17 cellular contexts compared by ENCODE assay signal in genomic region chr9:77016111-77016525, GRCh38. TPM values are rescaled to one million over a fixed set of nuclear protein-coding genes. Genes with fewer than 3 reads are reported as not detected.
DNase-seq lines count a peak whose midpoint lies in the region; ATAC-seq and TF ChIP-seq lines count a peak whose summit lies in the region.
"Had no signal": no experiment of that assay in that cellular context is flagged by ENCODE, and none has a peak within 500 bp of the region (broad histone marks: within the 10 kb centered on the region; RNA-seq: fewer than 3 reads in every experiment).

No MANE protein-coding gene starts in this region.

- no peaks in the 10 kb centered on the region for H3K9me3 ChIP-seq in right atrium auricular region
- H3K9me3 ChIP-seq: vagina had no signal

- H3K4me3 Mint-ChIP-seq in mesothelial cell of epicardium (peak overlapping the region; percentile 53), type B pancreatic cell (peak overlapping the region; percentile 83)
- H3K4me3 Mint-ChIP-seq in activated naive CD4-positive, alpha-beta T cell treated with anti-CD3 and anti-CD28 coated beads for 36 hours: no peak overlapping the region
- H3K4me3 Mint-ChIP-seq: central memory CD8-positive, alpha-beta T cell; stimulated activated effector memory CD8-positive, alpha-beta T cell treated with anti-CD3 and anti-CD28 coated beads, Interleukin-12 subunit alpha, Interleukin-12 subunit beta, amount 100 ng/mL, for 72 hours had no signal

- H3K9me3 Mint-ChIP-seq in mesothelial cell of epicardium (no peaks in the 10 kb centered on the region), type B pancreatic cell (no peaks in the 10 kb centered on the region)
- no peaks in the 10 kb centered on the region for H3K9me3 Mint-ChIP-seq in activated naive CD4-positive, alpha-beta T cell treated with anti-CD3 and anti-CD28 coated beads for 36 hours
- H3K9me3 Mint-ChIP-seq: activated naive CD4-positive, alpha-beta T cell treated with anti-CD3 and anti-CD28 coated beads, Interleukin-2, amount 10 ng/mL, durations not matched to agents 7 days and 5 days; central memory CD8-positive, alpha-beta T cell; stimulated activated effector memory CD8-positive, alpha-beta T cell treated with anti-CD3 and anti-CD28 coated beads, Interleukin-12 subunit alpha, Interleukin-12 subunit beta, amount 100 ng/mL, for 72 hours had no signal

- H3K4me1 ChIP-seq in right atrium auricular region: peaks cover 0 to 70% of the 10 kb centered on the region in 2 donors

- intact Hi-C loops in left ventricle myocardium superior (cut with micrococcal nuclease): no loop called here
- intact Hi-C loops in left colon (cut with DNase I, micrococcal nuclease): no loop called here
- intact Hi-C loops in activated naive CD4-positive, alpha-beta T cell treated with anti-CD3 and anti-CD28 coated beads for 36 hours (cut with micrococcal nuclease): no loop called here

- H3K27me3 Mint-ChIP-seq in mesothelial cell of epicardium (ENCODE audit: low read depth) (peaks cover 100% of the 10 kb centered on the region), type B pancreatic cell (peaks cover 94% of the 10 kb centered on the region)
- peaks cover 81% of the 10 kb centered on the region for H3K27me3 Mint-ChIP-seq in activated naive CD4-positive, alpha-beta T cell treated with anti-CD3 and anti-CD28 coated beads for 36 hours (ENCODE audit: low read depth)

- no peaks in the 10 kb centered on the region for H3K36me3 Mint-ChIP-seq in mesothelial cell of epicardium
- H3K36me3 Mint-ChIP-seq in type B pancreatic cell: no peaks in the 10 kb centered on the region
- H3K36me3 Mint-ChIP-seq in activated naive CD4-positive, alpha-beta T cell treated with anti-CD3 and anti-CD28 coated beads for 36 hours (ENCODE audit: low read depth): no peaks in the 10 kb centered on the region
- H3K36me3 Mint-ChIP-seq: stimulated activated effector memory CD8-positive, alpha-beta T cell treated with anti-CD3 and anti-CD28 coated beads, Interleukin-12 subunit alpha, Interleukin-12 subunit beta, amount 100 ng/mL, for 72 hours had no signal

- H3K27ac Mint-ChIP-seq in mesothelial cell of epicardium (no peak overlapping the region), type B pancreatic cell (no peak overlapping the region)
- H3K27ac Mint-ChIP-seq in activated naive CD4-positive, alpha-beta T cell treated with anti-CD3 and anti-CD28 coated beads for 36 hours: no peak overlapping the region
- H3K27ac Mint-ChIP-seq: stimulated activated effector memory CD8-positive, alpha-beta T cell treated with anti-CD3 and anti-CD28 coated beads, Interleukin-12 subunit alpha, Interleukin-12 subunit beta, amount 100 ng/mL, for 72 hours had no signal

- H3K27me3 ChIP-seq in right atrium auricular region: peaks cover 58 to 86% of the 10 kb centered on the region in 2 donors

- DNase-seq in right atrium auricular region (ENCODE audit: low spot score): peak; percentile 47
- DNase-seq in left ventricle myocardium superior: no peak
- no peak for DNase-seq in coronary artery (ENCODE audit: low spot score)
- peak in 1 of 2 experiments; percentile 62 for DNase-seq in mesothelial cell of epicardium (ENCODE audit: low spot score in 2 of 2, unreplicated experiment in 2 of 2)
- no peak for DNase-seq in type B pancreatic cell (ENCODE audit: extremely low spot score, unreplicated experiment)
- DNase-seq in left colon: no peak
- no peak for DNase-seq in activated naive CD4-positive, alpha-beta T cell treated with anti-CD3 and anti-CD28 coated beads for 36 hours
- DNase-seq in NCI-H1417 treated with DMSO at 0.1 percent for 48 hours (lab: John Stamatoyannopoulos, UW): no peak
- DNase-seq: activated naive CD4-positive, alpha-beta T cell treated with anti-CD3 and anti-CD28 coated beads, Interleukin-2, amount 10 ng/mL, durations not matched to agents 7 days and 5 days; stimulated activated CD4-positive, alpha-beta T cell treated with anti-CD3 and anti-CD28 coated beads, Interleukin-4, amount 100 ng/mL, for 1 hour had no signal

- ATAC-seq in left ventricle myocardium superior (no peak), left colon (no peak)
- ATAC-seq: stimulated activated effector memory CD8-positive, alpha-beta T cell treated with anti-CD3 and anti-CD28 coated beads, Interleukin-12 subunit alpha, Interleukin-12 subunit beta, amount 100 ng/mL, for 72 hours had no signal

- CTCF ChIA-PET in activated naive CD4-positive, alpha-beta T cell treated with anti-CD3 and anti-CD28 coated beads for 36 hours (lab: Charles Lee): interaction anchor here (1.1 to 1.5 kb wide), 2 partner anchors 19 to 135 kb away, joined by 3 read pairs; no protein-coding TSS in a partner anchor

- H3K4me1 Mint-ChIP-seq in mesothelial cell of epicardium: peaks cover 34% of the 10 kb centered on the region
- peaks cover 18% of the 10 kb centered on the region for H3K4me1 Mint-ChIP-seq in type B pancreatic cell (ENCODE audit: unreplicated experiment)
- peaks cover 37% of the 10 kb centered on the region for H3K4me1 Mint-ChIP-seq in activated naive CD4-positive, alpha-beta T cell treated with anti-CD3 and anti-CD28 coated beads for 36 hours (ENCODE audit: low read depth)
- H3K4me1 Mint-ChIP-seq: central memory CD8-positive, alpha-beta T cell had no signal

- H3K4me3 ChIP-seq in right atrium auricular region (peak overlapping the region in 1 of 2 donors; percentile 17), coronary artery (peak overlapping the region; percentile 44)
- H3K4me3 ChIP-seq: vagina had no signal

- no peaks in the 10 kb centered on the region for H3K36me3 ChIP-seq in right atrium auricular region
- H3K36me3 ChIP-seq: vagina had no signal

- H3K27ac ChIP-seq in right atrium auricular region (no peak overlapping the region), coronary artery (no peak overlapping the region)
- H3K27ac ChIP-seq: vagina had no signal

- no peak for TF ChIP-seq CTCF in right atrium auricular region (IDR thresholded peaks at IDR 0.05)
- TF ChIP-seq CTCF in coronary artery (IDR thresholded peaks at IDR 0.05): no peak
- TF ChIP-seq CTCF in mesothelial cell of epicardium (IDR thresholded peaks at IDR 0.05; ENCODE audit: unreplicated experiment): no peak
- no peak for TF ChIP-seq CTCF in type B pancreatic cell (conservative IDR thresholded peaks at IDR 0.05)

RNA-seq across cellular contexts. Expression of gene FOXB2, which starts 3.3 kb away (rescaled TPM):
- not detected for total RNA-seq in right atrium auricular region
- total RNA-seq in left ventricle myocardium superior: not detected
- total RNA-seq in mesothelial cell of epicardium: not detected in 3 replicates
- 0.24 TPM in 1 of 2 replicates, not detected in the other for total RNA-seq in type B pancreatic cell (ENCODE audit: low replicate concordance)
- total RNA-seq in left colon: not detected
- not detected for total RNA-seq in activated naive CD4-positive, alpha-beta T cell treated with anti-CD3 and anti-CD28 coated beads for 36 hours
- total RNA-seq: activated CD8-positive, alpha-beta memory T cell treated with anti-CD3 and anti-CD28 coated beads for 36 hours; epithelial cell of proximal tubule; mucosa of gallbladder; renal cortical epithelial cell; vagina had no signal
